In genomic region chr12:13163868-13164267, GRCh38 we compare ENCODE assay signal across 16 cellular contexts.
"Had no signal": no experiment of that assay in that cellular context is flagged by ENCODE, and none has a peak within 500 bp of the region (broad histone marks: within the 10 kb centered on the region; RNA-seq: fewer than 3 reads in every experiment).

No MANE protein-coding gene starts in this region.

- H3K27ac ChIP-seq: thoracic aorta, uterus, WERI-Rb-1 had no signal

- ATAC-seq: activated CD4-positive, alpha-beta T cell treated with anti-CD3 and anti-CD28 coated beads for 36 hours; activated T-cell treated with anti-CD3 and anti-CD28 coated beads, Interleukin-2, amount 50 U/mL, for 72 hours; stimulated activated naive CD8-positive, alpha-beta T cell treated with anti-CD3 and anti-CD28 coated beads, Interleukin-15, amount 100 ng/mL, for 72 hours; T-cell had no signal

- H3K4me3 ChIP-seq: thoracic aorta, uterus had no signal

- DNase-seq: activated CD4-positive, alpha-beta memory T cell treated with anti-CD3 and anti-CD28 coated beads, Interleukin-2, amount 10 ng/mL, durations not matched to agents 7 days and 5 days; activated CD4-positive, alpha-beta T cell treated with anti-CD3 and anti-CD28 coated beads for 36 hours; activated CD8-positive, alpha-beta memory T cell treated with anti-CD3 and anti-CD28 coated beads, Interleukin-2, amount 50 U/mL, for 4 hours; activated gamma-delta T cell treated with Interleukin-2 at 50 U/mL for 16 hours; activated naive CD8-positive, alpha-beta T cell treated with anti-CD3 and anti-CD28 coated beads for 36 hours; activated T-cell treated with anti-CD3 and anti-CD28 coated beads, Interleukin-2, amount 50 U/mL, for 72 hours; aorta; glutamatergic neuron; occipital lobe; stimulated activated CD4-positive, alpha-beta T cell treated with anti-CD3 and anti-CD28 coated beads, Interleukin-15, amount 100 ng/mL, for 24 hours; stimulated activated CD4-positive, alpha-beta T cell treated with anti-CD3 and anti-CD28 coated beads, Interleukin-4, amount 100 ng/mL, for 24 hours; stimulated activated naive CD8-positive, alpha-beta T cell treated with anti-CD3 and anti-CD28 coated beads, Interleukin-15, amount 100 ng/mL, for 72 hours; T-cell; uterus; WERI-Rb-1 had no signal
